Comparison of ENCODE assay signal across 1 cellular context in the genomic region with DNA sequence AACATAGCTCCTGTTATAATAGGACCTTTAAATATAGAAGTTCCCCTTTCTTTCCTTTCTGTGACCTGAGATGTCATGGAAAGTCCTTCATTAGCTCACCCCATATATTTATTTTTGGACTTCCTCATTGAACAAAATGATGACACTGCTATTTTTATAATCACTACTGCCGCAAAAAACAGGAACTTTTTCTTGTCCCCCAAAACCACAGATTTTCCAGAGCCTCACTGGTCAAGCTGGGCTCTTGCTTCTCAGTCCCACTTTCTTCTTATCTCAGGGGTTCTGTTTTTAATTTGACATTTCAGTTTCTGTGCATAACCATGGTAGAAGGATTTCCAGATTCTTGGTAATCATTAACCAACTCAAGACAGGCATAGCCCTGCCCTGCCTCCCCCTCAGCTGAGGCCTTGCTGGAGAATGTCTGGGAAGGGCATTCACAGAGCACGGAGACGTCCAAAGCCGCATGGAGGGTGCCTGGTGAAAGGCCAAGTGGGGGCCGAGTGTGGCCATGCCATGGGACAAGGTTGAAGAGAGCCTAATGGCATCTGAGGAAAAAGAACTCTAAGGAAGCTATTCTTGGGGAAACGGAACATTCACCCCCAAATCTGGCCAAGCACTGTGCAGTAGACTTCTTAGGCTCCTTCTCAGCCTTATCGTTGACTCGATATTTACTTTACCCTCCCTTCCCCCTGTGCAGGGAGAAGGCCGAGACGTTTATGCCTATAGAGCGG.
TF ChIP-seq lines count a peak whose summit lies in the region.

No MANE protein-coding gene starts in this region.

TF ChIP-seq in K562, 482 proteins besides CTCF, POLR2A, EP300 and RAD21 (continued from another document and continues in another):
- TF ChIP-seq, protein P1, sequence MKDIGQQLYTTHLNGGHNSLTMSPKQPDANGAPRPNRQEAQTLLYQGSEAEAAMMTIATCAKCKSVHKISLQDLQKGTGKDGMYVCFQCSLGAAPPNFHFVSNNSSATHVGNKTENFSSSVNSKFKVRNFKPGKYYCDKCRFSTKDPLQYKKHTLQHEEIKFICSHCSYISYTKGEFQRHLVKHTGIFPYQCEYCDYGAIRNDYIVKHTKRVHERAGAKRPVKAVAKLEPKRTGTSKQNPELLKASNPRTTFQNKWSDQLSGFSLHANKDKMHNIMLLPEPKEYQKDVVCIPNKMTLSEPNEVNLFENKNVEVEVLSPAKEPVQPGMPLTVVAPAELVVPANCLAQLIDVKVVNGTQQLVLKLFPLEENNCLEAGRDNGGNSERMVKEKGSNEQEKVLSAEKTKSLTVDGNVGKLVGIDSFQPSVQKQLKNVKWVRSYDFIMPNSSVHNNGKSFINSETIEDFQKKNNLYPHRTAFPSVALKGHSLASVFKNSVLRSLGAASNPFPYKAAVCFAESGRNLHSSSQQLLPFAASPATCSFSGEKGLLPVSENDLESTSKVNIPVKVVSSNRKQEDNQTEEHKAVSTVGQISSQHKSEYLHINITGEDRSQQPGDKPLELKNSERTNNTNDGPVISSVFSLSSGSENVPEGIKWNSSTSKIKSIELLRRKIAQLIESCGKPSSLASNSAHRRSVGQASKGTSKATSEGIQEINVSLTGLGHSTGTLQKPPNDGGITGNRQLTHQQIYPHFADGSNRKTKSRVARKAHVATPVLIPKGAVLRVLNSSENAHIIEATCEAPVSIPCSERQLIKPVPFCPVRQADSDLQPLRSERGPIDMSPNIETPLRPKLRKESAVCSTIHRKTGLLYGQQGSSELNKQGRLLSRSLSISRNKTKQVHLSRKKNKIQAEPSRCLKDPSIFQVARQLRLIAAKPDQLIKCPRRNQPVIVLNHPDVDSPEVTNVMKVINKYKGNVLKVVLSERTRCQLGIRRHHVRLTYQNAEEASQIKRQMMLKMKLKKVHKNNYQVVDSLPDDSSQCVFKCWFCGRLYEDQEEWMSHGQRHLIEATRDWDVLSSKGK (CRISPR knock-in tag; IDR thresholded peaks at IDR 0.05): no peak
- TF ChIP-seq ZNF24 (IDR thresholded peaks at IDR 0.05): peak; percentile 18; the same call in 1 of the 2 replicates
- TF ChIP-seq, protein P2, sequence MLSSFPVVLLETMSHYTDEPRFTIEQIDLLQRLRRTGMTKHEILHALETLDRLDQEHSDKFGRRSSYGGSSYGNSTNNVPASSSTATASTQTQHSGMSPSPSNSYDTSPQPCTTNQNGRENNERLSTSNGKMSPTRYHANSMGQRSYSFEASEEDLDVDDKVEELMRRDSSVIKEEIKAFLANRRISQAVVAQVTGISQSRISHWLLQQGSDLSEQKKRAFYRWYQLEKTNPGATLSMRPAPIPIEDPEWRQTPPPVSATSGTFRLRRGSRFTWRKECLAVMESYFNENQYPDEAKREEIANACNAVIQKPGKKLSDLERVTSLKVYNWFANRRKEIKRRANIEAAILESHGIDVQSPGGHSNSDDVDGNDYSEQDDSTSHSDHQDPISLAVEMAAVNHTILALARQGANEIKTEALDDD (IDR thresholded peaks at IDR 0.05): no peak
- no peak for TF ChIP-seq MTF1 (CRISPR knock-in tag; IDR thresholded peaks at IDR 0.05; ENCODE audit: borderline replicate concordance)
- TF ChIP-seq NFIX (CRISPR knock-in tag; IDR thresholded peaks at IDR 0.05; ENCODE audit: low read depth): no peak
- TF ChIP-seq, protein P3, sequence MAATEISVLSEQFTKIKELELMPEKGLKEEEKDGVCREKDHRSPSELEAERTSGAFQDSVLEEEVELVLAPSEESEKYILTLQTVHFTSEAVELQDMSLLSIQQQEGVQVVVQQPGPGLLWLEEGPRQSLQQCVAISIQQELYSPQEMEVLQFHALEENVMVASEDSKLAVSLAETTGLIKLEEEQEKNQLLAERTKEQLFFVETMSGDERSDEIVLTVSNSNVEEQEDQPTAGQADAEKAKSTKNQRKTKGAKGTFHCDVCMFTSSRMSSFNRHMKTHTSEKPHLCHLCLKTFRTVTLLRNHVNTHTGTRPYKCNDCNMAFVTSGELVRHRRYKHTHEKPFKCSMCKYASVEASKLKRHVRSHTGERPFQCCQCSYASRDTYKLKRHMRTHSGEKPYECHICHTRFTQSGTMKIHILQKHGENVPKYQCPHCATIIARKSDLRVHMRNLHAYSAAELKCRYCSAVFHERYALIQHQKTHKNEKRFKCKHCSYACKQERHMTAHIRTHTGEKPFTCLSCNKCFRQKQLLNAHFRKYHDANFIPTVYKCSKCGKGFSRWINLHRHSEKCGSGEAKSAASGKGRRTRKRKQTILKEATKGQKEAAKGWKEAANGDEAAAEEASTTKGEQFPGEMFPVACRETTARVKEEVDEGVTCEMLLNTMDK (IDR thresholded peaks at IDR 0.05; ENCODE audit: borderline replicate concordance, insufficient read depth, low read depth, low read length, poor library complexity, severe bottlenecking): no peak
- TF ChIP-seq SOX6 (IDR thresholded peaks at IDR 0.05): no peak
- TF ChIP-seq KDM1A (IDR thresholded peaks at IDR 0.05): no peak
- no peak for TF ChIP-seq KAT7 (CRISPR knock-in tag; IDR thresholded peaks at IDR 0.05; ENCODE audit: borderline replicate concordance)
- TF ChIP-seq LEF1 (IDR thresholded peaks at IDR 0.05): no peak
- no peak for TF ChIP-seq FOS (IDR thresholded peaks at IDR 0.05; ENCODE audit: extremely low read depth, insufficient read length)
- TF ChIP-seq ZNF133 (CRISPR knock-in tag; IDR thresholded peaks at IDR 0.05): no peak
- TF ChIP-seq C11orf30 (IDR thresholded peaks at IDR 0.05; ENCODE audit: low read depth): peak; percentile 93
- no peak for TF ChIP-seq KHSRP (IDR thresholded peaks at IDR 0.05)
- TF ChIP-seq MXI1 (IDR thresholded peaks at IDR 0.05; ENCODE audit: low read depth, low read length): no peak
- TF ChIP-seq BDP1 (IDR thresholded peaks at IDR 0.05; ENCODE audit: insufficient read depth, insufficient read length): no peak
- TF ChIP-seq ZNF3 (CRISPR knock-in tag; IDR thresholded peaks at IDR 0.05): no peak
- TF ChIP-seq, protein P4, sequence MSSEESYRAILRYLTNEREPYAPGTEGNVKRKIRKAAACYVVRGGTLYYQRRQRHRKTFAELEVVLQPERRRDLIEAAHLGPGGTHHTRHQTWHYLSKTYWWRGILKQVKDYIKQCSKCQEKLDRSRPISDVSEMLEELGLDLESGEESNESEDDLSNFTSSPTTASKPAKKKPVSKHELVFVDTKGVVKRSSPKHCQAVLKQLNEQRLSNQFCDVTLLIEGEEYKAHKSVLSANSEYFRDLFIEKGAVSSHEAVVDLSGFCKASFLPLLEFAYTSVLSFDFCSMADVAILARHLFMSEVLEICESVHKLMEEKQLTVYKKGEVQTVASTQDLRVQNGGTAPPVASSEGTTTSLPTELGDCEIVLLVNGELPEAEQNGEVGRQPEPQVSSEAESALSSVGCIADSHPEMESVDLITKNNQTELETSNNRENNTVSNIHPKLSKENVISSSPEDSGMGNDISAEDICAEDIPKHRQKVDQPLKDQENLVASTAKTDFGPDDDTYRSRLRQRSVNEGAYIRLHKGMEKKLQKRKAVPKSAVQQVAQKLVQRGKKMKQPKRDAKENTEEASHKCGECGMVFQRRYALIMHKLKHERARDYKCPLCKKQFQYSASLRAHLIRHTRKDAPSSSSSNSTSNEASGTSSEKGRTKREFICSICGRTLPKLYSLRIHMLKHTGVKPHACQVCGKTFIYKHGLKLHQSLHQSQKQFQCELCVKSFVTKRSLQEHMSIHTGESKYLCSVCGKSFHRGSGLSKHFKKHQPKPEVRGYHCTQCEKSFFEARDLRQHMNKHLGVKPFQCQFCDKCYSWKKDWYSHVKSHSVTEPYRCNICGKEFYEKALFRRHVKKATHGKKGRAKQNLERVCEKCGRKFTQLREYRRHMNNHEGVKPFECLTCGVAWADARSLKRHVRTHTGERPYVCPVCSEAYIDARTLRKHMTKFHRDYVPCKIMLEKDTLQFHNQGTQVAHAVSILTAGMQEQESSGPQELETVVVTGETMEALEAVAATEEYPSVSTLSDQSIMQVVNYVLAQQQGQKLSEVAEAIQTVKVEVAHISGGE (CRISPR knock-in tag; IDR thresholded peaks at IDR 0.05): no peak
- TF ChIP-seq, protein P5, sequence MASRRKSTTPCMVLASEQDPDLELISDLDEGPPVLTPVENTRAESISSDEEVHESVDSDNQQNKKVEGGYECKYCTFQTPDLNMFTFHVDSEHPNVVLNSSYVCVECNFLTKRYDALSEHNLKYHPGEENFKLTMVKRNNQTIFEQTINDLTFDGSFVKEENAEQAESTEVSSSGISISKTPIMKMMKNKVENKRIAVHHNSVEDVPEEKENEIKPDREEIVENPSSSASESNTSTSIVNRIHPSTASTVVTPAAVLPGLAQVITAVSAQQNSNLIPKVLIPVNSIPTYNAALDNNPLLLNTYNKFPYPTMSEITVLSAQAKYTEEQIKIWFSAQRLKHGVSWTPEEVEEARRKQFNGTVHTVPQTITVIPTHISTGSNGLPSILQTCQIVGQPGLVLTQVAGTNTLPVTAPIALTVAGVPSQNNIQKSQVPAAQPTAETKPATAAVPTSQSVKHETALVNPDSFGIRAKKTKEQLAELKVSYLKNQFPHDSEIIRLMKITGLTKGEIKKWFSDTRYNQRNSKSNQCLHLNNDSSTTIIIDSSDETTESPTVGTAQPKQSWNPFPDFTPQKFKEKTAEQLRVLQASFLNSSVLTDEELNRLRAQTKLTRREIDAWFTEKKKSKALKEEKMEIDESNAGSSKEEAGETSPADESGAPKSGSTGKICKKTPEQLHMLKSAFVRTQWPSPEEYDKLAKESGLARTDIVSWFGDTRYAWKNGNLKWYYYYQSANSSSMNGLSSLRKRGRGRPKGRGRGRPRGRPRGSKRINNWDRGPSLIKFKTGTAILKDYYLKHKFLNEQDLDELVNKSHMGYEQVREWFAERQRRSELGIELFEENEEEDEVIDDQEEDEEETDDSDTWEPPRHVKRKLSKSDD (conservative IDR thresholded peaks at IDR 0.05; ENCODE audit: low read length): no peak
- TF ChIP-seq, protein P6, sequence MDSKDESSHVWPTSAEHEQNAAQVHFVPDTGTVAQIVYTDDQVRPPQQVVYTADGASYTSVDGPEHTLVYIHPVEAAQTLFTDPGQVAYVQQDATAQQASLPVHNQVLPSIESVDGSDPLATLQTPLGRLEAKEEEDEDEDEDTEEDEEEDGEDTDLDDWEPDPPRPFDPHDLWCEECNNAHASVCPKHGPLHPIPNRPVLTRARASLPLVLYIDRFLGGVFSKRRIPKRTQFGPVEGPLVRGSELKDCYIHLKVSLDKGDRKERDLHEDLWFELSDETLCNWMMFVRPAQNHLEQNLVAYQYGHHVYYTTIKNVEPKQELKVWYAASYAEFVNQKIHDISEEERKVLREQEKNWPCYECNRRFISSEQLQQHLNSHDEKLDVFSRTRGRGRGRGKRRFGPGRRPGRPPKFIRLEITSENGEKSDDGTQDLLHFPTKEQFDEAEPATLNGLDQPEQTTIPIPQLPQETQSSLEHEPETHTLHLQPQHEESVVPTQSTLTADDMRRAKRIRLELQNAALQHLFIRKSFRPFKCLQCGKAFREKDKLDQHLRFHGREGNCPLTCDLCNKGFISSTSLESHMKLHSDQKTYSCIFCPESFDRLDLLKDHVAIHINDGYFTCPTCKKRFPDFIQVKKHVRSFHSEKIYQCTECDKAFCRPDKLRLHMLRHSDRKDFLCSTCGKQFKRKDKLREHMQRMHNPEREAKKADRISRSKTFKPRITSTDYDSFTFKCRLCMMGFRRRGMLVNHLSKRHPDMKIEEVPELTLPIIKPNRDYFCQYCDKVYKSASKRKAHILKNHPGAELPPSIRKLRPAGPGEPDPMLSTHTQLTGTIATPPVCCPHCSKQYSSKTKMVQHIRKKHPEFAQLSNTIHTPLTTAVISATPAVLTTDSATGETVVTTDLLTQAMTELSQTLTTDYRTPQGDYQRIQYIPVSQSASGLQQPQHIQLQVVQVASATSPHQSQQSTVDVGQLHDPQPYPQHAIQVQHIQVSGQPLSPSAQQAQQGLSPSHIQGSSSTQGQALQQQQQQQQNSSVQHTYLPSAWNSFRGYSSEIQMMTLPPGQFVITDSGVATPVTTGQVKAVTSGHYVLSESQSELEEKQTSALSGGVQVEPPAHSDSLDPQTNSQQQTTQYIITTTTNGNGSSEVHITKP (IDR thresholded peaks at IDR 0.05; ENCODE audit: partially characterized antibody): no peak
- TF ChIP-seq ZNF79 (CRISPR knock-in tag; IDR thresholded peaks at IDR 0.05; ENCODE audit: low read depth): no peak
- no peak for TF ChIP-seq KLF13 (tag; IDR thresholded peaks at IDR 0.05; ENCODE audit: borderline replicate concordance, low read depth)
- TF ChIP-seq, protein P7, sequence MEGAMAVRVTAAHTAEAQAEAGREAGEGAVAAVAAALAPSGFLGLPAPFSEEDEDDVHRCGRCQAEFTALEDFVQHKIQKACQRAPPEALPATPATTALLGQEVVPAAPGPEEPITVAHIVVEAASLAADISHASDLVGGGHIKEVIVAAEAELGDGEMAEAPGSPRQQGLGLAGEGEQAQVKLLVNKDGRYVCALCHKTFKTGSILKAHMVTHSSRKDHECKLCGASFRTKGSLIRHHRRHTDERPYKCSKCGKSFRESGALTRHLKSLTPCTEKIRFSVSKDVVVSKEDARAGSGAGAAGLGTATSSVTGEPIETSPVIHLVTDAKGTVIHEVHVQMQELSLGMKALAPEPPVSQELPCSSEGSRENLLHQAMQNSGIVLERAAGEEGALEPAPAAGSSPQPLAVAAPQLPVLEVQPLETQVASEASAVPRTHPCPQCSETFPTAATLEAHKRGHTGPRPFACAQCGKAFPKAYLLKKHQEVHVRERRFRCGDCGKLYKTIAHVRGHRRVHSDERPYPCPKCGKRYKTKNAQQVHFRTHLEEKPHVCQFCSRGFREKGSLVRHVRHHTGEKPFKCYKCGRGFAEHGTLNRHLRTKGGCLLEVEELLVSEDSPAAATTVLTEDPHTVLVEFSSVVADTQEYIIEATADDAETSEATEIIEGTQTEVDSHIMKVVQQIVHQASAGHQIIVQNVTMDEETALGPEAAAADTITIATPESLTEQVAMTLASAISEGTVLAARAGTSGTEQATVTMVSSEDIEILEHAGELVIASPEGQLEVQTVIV (CRISPR knock-in tag; IDR thresholded peaks at IDR 0.05; ENCODE audit: borderline replicate concordance): no peak
- TF ChIP-seq SMARCB1 (IDR thresholded peaks at IDR 0.05; ENCODE audit: insufficient read length, low read depth): no peak
- no peak for TF ChIP-seq CBX8 (IDR thresholded peaks at IDR 0.05; ENCODE audit: borderline replicate concordance, extremely low read depth, low read depth, low read length, poor library complexity, severe bottlenecking)
- TF ChIP-seq, protein P8, sequence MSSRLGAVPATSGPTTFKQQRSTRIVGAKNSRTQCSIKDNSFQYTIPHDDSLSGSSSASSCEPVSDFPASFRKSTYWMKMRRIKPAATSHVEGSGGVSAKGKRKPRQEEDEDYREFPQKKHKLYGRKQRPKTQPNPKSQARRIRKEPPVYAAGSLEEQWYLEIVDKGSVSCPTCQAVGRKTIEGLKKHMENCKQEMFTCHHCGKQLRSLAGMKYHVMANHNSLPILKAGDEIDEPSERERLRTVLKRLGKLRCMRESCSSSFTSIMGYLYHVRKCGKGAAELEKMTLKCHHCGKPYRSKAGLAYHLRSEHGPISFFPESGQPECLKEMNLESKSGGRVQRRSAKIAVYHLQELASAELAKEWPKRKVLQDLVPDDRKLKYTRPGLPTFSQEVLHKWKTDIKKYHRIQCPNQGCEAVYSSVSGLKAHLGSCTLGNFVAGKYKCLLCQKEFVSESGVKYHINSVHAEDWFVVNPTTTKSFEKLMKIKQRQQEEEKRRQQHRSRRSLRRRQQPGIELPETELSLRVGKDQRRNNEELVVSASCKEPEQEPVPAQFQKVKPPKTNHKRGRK (tag; IDR thresholded peaks at IDR 0.05): no peak
- no peak for TF ChIP-seq ARNT (IDR thresholded peaks at IDR 0.05)
- no peak for TF ChIP-seq GATAD2A (IDR thresholded peaks at IDR 0.05)
- TF ChIP-seq PHF8 (IDR thresholded peaks at IDR 0.05; ENCODE audit: borderline replicate concordance, low read length): no peak
- TF ChIP-seq BRD4 (IDR thresholded peaks at IDR 0.05): no peak
- TF ChIP-seq SMAD1 (IDR thresholded peaks at IDR 0.05; ENCODE audit: low read depth, low read length, partially characterized antibody): no peak
